1 cellular context compared by ENCODE assay signal in genomic region chr1:78619029-78619428, GRCh38.
A peak's percentile ranks its signal among the peaks of the same experiment; 100 is the strongest.
TF ChIP-seq lines count a peak whose summit lies in the region.

No MANE protein-coding gene starts in this region.

TF ChIP-seq in GM12878, 131 proteins besides CTCF, POLR2A, EP300 and RAD21:
- TF ChIP-seq HDAC6 (IDR thresholded peaks at IDR 0.05; ENCODE audit: unreplicated experiment) = no peak
- TF ChIP-seq, protein P1, sequence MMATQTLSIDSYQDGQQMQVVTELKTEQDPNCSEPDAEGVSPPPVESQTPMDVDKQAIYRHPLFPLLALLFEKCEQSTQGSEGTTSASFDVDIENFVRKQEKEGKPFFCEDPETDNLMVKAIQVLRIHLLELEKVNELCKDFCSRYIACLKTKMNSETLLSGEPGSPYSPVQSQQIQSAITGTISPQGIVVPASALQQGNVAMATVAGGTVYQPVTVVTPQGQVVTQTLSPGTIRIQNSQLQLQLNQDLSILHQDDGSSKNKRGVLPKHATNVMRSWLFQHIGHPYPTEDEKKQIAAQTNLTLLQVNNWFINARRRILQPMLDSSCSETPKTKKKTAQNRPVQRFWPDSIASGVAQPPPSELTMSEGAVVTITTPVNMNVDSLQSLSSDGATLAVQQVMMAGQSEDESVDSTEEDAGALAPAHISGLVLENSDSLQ (IDR thresholded peaks at IDR 0.05) = peak; percentile 51; the same call in 1 of the 2 replicates
- no peak for TF ChIP-seq BCL11A (IDR thresholded peaks at IDR 0.05; ENCODE audit: low read depth, low read length)
